Comparison of ENCODE assay signal across 1 cellular context in genomic region chr10:72587568-72587967, GRCh38.
TF ChIP-seq lines count a peak whose summit lies in the region.

No MANE protein-coding gene starts in this region.

TF ChIP-seq in HEK293, 187 proteins besides CTCF, POLR2A, EP300 and RAD21 (continued from another document):
- TF ChIP-seq, protein P1, sequence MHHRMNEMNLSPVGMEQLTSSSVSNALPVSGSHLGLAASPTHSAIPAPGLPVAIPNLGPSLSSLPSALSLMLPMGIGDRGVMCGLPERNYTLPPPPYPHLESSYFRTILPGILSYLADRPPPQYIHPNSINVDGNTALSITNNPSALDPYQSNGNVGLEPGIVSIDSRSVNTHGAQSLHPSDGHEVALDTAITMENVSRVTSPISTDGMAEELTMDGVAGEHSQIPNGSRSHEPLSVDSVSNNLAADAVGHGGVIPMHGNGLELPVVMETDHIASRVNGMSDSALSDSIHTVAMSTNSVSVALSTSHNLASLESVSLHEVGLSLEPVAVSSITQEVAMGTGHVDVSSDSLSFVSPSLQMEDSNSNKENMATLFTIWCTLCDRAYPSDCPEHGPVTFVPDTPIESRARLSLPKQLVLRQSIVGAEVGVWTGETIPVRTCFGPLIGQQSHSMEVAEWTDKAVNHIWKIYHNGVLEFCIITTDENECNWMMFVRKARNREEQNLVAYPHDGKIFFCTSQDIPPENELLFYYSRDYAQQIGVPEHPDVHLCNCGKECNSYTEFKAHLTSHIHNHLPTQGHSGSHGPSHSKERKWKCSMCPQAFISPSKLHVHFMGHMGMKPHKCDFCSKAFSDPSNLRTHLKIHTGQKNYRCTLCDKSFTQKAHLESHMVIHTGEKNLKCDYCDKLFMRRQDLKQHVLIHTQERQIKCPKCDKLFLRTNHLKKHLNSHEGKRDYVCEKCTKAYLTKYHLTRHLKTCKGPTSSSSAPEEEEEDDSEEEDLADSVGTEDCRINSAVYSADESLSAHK (tag by site-specific recombination; IDR thresholded peaks at IDR 0.05), result no peak
- TF ChIP-seq, protein P2, sequence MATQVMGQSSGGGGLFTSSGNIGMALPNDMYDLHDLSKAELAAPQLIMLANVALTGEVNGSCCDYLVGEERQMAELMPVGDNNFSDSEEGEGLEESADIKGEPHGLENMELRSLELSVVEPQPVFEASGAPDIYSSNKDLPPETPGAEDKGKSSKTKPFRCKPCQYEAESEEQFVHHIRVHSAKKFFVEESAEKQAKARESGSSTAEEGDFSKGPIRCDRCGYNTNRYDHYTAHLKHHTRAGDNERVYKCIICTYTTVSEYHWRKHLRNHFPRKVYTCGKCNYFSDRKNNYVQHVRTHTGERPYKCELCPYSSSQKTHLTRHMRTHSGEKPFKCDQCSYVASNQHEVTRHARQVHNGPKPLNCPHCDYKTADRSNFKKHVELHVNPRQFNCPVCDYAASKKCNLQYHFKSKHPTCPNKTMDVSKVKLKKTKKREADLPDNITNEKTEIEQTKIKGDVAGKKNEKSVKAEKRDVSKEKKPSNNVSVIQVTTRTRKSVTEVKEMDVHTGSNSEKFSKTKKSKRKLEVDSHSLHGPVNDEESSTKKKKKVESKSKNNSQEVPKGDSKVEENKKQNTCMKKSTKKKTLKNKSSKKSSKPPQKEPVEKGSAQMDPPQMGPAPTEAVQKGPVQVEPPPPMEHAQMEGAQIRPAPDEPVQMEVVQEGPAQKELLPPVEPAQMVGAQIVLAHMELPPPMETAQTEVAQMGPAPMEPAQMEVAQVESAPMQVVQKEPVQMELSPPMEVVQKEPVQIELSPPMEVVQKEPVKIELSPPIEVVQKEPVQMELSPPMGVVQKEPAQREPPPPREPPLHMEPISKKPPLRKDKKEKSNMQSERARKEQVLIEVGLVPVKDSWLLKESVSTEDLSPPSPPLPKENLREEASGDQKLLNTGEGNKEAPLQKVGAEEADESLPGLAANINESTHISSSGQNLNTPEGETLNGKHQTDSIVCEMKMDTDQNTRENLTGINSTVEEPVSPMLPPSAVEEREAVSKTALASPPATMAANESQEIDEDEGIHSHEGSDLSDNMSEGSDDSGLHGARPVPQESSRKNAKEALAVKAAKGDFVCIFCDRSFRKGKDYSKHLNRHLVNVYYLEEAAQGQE (tag by site-specific recombination; IDR thresholded peaks at IDR 0.05), result peak; percentile 58; the same call in 1 of the 2 replicates
- TF ChIP-seq SP2 (tag by site-specific recombination; IDR thresholded peaks at IDR 0.05) (no peak), ZNF433 (tag by site-specific recombination; IDR thresholded peaks at IDR 0.05; ENCODE audit: low read depth) (peak; percentile 67), ZNF354C (tag by site-specific recombination; IDR thresholded peaks at IDR 0.05; ENCODE audit: borderline replicate concordance, low read depth) (peak; percentile 79; the same call in 1 of the 2 replicates), ZNF560 (tag by site-specific recombination; IDR thresholded peaks at IDR 0.05; ENCODE audit: borderline replicate concordance) (peak; percentile 63; the same call in 1 of the 2 replicates), ZNF449 (tag by site-specific recombination; IDR thresholded peaks at IDR 0.05) (no peak), ZNF335 (tag by site-specific recombination; conservative IDR thresholded peaks at IDR 0.05) (no peak), ZXDB (tag by site-specific recombination; IDR thresholded peaks at IDR 0.05) (peak; percentile 72), ZNF624 (tag by site-specific recombination; IDR thresholded peaks at IDR 0.05) (no peak)
